In genomic region chr10:30611041-30611440, GRCh38 we compare ENCODE assay signal across 15 cellular contexts. TPM values are rescaled to one million over a fixed set of nuclear protein-coding genes. Genes with fewer than 3 reads are reported as not detected.
"Had no signal": no experiment of that assay in that cellular context is flagged by ENCODE, and none has a peak within 500 bp of the region (broad histone marks: within the 10 kb centered on the region; RNA-seq: fewer than 3 reads in every experiment).

No MANE protein-coding gene starts in this region.

RNA-seq across cellular contexts. Expression of gene LYZL2, which starts 18.5 kb away (rescaled TPM):
- total RNA-seq: activated CD4-positive, alpha-beta memory T cell treated with anti-CD3 and anti-CD28 coated beads, Interleukin-2, amount 10 ng/mL, durations not matched to agents 7 days and 5 days; activated CD4-positive, alpha-beta T cell treated with anti-CD3 and anti-CD28 coated beads for 36 hours; activated CD4-positive, alpha-beta T cell treated with anti-CD3 and anti-CD28 coated beads, Interleukin-2, amount 10 ng/mL, durations not matched to agents 7 days and 5 days; activated CD8-positive, alpha-beta memory T cell treated with anti-CD3 and anti-CD28 coated beads for 36 hours; activated naive CD8-positive, alpha-beta T cell treated with anti-CD3 and anti-CD28 coated beads, Interleukin-2, amount 10 ng/mL, durations not matched to agents 7 days and 5 days; activated T-helper 2 cell treated with anti-CD3 and anti-CD28 coated beads, Interferon-gamma antibody, Interleukin-2, Interleukin-4, amounts not matched to agents 10 μg/mL and 5 μg/mL and 100 μg/mL, durations not matched to agents 14 hours and 24 hours and 36 hours; ascending aorta; cardiac septum; cerebellum; T-cell; T-helper 1 cell treated with Interleukin-12 subunit alpha and Interleukin-12 subunit beta and Interleukin-4 antibody, amounts not matched to agents 30 ng/mL and 1 ng/mL, for 36 hours; T-helper 17 cell; T-helper 2 cell treated with Interferon-gamma antibody and Interleukin-4, amounts not matched to agents 100 ng/mL and 5 ng/mL, for 36 hours; WTC11 had no signal
- polyA plus RNA-seq: adipose tissue had no signal
